In genomic region chr19:8161135-8161646, GRCh38 we compare ENCODE assay signal across 9 cellular contexts. TPM values are rescaled to one million over a fixed set of nuclear protein-coding genes. Genes with fewer than 3 reads are reported as not detected.
DNase-seq lines count a peak whose midpoint lies in the region; ATAC-seq and TF ChIP-seq lines count a peak whose summit lies in the region.
"Had no signal": no experiment of that assay in that cellular context is flagged by ENCODE, and none has a peak within 500 bp of the region (broad histone marks: within the 10 kb centered on the region; RNA-seq: fewer than 3 reads in every experiment).

No MANE protein-coding gene starts in this region.

- ATAC-seq in HG03565 (IDR thresholded peaks at IDR 0.05; ENCODE audit: unreplicated experiment) (peak; percentile 56), right lobe of liver (peak; percentile 40 to 79 (median 66))

- H4K20me1 ChIP-seq in hepatocyte (ENCODE audit: insufficient read depth, poor library complexity, severe bottlenecking) = no peaks in the 10 kb centered on the region

- no peaks in the 10 kb centered on the region for H3K9me3 Mint-ChIP-seq in activated T-helper 1 cell treated with anti-CD3 and anti-CD28 coated beads, Interleukin-12 subunit alpha, Interleukin-12 subunit beta, Interleukin-2, Interleukin-4 antibody, amounts not matched to agents 30 ng/mL and 10 ng/mL and 1 ng/mL, durations not matched to agents 14 hours and 24 hours and 36 hours

- H3K4me1 Mint-ChIP-seq in activated T-helper 1 cell treated with anti-CD3 and anti-CD28 coated beads, Interleukin-12 subunit alpha, Interleukin-12 subunit beta, Interleukin-2, Interleukin-4 antibody, amounts not matched to agents 30 ng/mL and 10 ng/mL and 1 ng/mL, durations not matched to agents 14 hours and 24 hours and 36 hours (ENCODE audit: low read depth) = peaks cover 15% of the 10 kb centered on the region

- H2AFZ ChIP-seq in hepatocyte = no peak overlapping the region

- TF ChIP-seq CTCF in right lobe of liver (IDR thresholded peaks at IDR 0.05) (no peak), hepatocyte (IDR thresholded peaks at IDR 0.05; ENCODE audit: poor library complexity) (no peak), sigmoid colon (IDR thresholded peaks at IDR 0.05) (no peak)

- no peaks in the 10 kb centered on the region for H3K79me2 ChIP-seq in hepatocyte

- H3K27ac ChIP-seq in right lobe of liver = no peak overlapping the region
- no peak overlapping the region for H3K27ac ChIP-seq in hepatocyte
- no peak overlapping the region for H3K27ac ChIP-seq in sigmoid colon

- intact Hi-C loops in right lobe of liver (cut with DNase I) (no loop called here), sigmoid colon (cut with DNase I) (no loop called here)
- intact Hi-C loops in activated T-helper 1 cell treated with anti-CD3 and anti-CD28 coated beads, Interleukin-12 subunit alpha, Interleukin-12 subunit beta, Interleukin-2, Interleukin-4 antibody, amounts not matched to agents 30 ng/mL and 10 ng/mL and 1 ng/mL, durations not matched to agents 14 hours and 24 hours and 36 hours (cut with micrococcal nuclease) = no loop called here

- H3K36me3 ChIP-seq in right lobe of liver = no peaks in the 10 kb centered on the region
- no peaks in the 10 kb centered on the region for H3K36me3 ChIP-seq in hepatocyte (replicated peaks; ENCODE audit: insufficient read depth, low read depth)
- H3K36me3 ChIP-seq in sigmoid colon = no peaks in the 10 kb centered on the region

- TF ChIP-seq POLR2A in Raji (IDR thresholded peaks at IDR 0.05; ENCODE audit: insufficient read depth, low read depth, low read length) = peak; percentile 79
- no peak for TF ChIP-seq POLR2A in right lobe of liver (IDR thresholded peaks at IDR 0.05)
- TF ChIP-seq POLR2A in sigmoid colon (IDR thresholded peaks at IDR 0.05) = no peak

- H3K4me3 Mint-ChIP-seq in activated T-helper 1 cell treated with anti-CD3 and anti-CD28 coated beads, Interleukin-12 subunit alpha, Interleukin-12 subunit beta, Interleukin-2, Interleukin-4 antibody, amounts not matched to agents 30 ng/mL and 10 ng/mL and 1 ng/mL, durations not matched to agents 14 hours and 24 hours and 36 hours = no peak overlapping the region

- H3K27me3 Mint-ChIP-seq in activated T-helper 1 cell treated with anti-CD3 and anti-CD28 coated beads, Interleukin-12 subunit alpha, Interleukin-12 subunit beta, Interleukin-2, Interleukin-4 antibody, amounts not matched to agents 30 ng/mL and 10 ng/mL and 1 ng/mL, durations not matched to agents 14 hours and 24 hours and 36 hours (ENCODE audit: insufficient read depth) = peaks cover 9% of the 10 kb centered on the region

- H3K4me3 ChIP-seq in right lobe of liver (no peak overlapping the region), hepatocyte (no peak overlapping the region), sigmoid colon (no peak overlapping the region)

- TF ChIP-seq EP300 in sigmoid colon (IDR thresholded peaks at IDR 0.05) = no peak

- no peaks in the 10 kb centered on the region for H3K27me3 ChIP-seq in right lobe of liver
- no peaks in the 10 kb centered on the region for H3K27me3 ChIP-seq in hepatocyte
- H3K27me3 ChIP-seq in sigmoid colon = no peaks in the 10 kb centered on the region

- WGBS in right lobe of liver (ENCODE audit: insufficient coverage, low coverage, low lambda C conversion rate, missing lambda C conversion rate) = 70% methylated on average over 7 of the region's 12 CpGs
- WGBS in hepatocyte (ENCODE audit: low lambda C conversion rate, missing lambda C conversion rate) = 74% methylated on average over 12 of the region's 12 CpGs
- 54 to 66% methylated on average over 12 of the region's 12 CpGs for WGBS in sigmoid colon, 2 donors

- peak; percentile 68 for DNase-seq in DMS 273 (lab: John Stamatoyannopoulos, UW; ENCODE audit: unreplicated experiment)
- no peak for DNase-seq in DMS 273 treated with DMSO at 0.1 percent for 48 hours (lab: John Stamatoyannopoulos, UW)
- DNase-seq in right lobe of liver = peak in 1 of 3 donors; percentile 27
- no peak for DNase-seq in activated T-helper 1 cell treated with anti-CD3 and anti-CD28 coated beads, Interleukin-12 subunit alpha, Interleukin-12 subunit beta, Interleukin-2, Interleukin-4 antibody, amounts not matched to agents 30 ng/mL and 10 ng/mL and 1 ng/mL, durations not matched to agents 14 hours and 24 hours and 36 hours (ENCODE audit: low spot score)
- no peak for DNase-seq in hepatocyte (ENCODE audit: low spot score)
- DNase-seq in sigmoid colon = no peak
- DNase-seq: 8988T had no signal

- H3K9me3 ChIP-seq in right lobe of liver (no peaks in the 10 kb centered on the region), hepatocyte (ENCODE audit: low read depth) (no peaks in the 10 kb centered on the region), sigmoid colon (no peaks in the 10 kb centered on the region)

- no peaks in the 10 kb centered on the region for H3K9me2 ChIP-seq in hepatocyte (replicated peaks; ENCODE audit: insufficient read depth)

- no peak overlapping the region for H3K4me2 ChIP-seq in hepatocyte

- H3K27ac Mint-ChIP-seq in activated T-helper 1 cell treated with anti-CD3 and anti-CD28 coated beads, Interleukin-12 subunit alpha, Interleukin-12 subunit beta, Interleukin-2, Interleukin-4 antibody, amounts not matched to agents 30 ng/mL and 10 ng/mL and 1 ng/mL, durations not matched to agents 14 hours and 24 hours and 36 hours = no peak overlapping the region

- peaks cover 0 to 3% (median 0%) of the 10 kb centered on the region in 4 donors for H3K4me1 ChIP-seq in right lobe of liver
- H3K4me1 ChIP-seq in hepatocyte (ENCODE audit: insufficient read depth) = no peaks in the 10 kb centered on the region
- peaks cover 0 to 11% (median 6%) of the 10 kb centered on the region in 4 donors for H3K4me1 ChIP-seq in sigmoid colon

- no peaks in the 10 kb centered on the region for H3K36me3 Mint-ChIP-seq in activated T-helper 1 cell treated with anti-CD3 and anti-CD28 coated beads, Interleukin-12 subunit alpha, Interleukin-12 subunit beta, Interleukin-2, Interleukin-4 antibody, amounts not matched to agents 30 ng/mL and 10 ng/mL and 1 ng/mL, durations not matched to agents 14 hours and 24 hours and 36 hours (ENCODE audit: low read depth)

RNA-seq across cellular contexts. Expression of gene FBN3, which starts 11.8 kb away (rescaled TPM):
- under 1 TPM in 2 of 6 experiments, not detected in 4; 0.11 to 0.37 TPM for total RNA-seq in right lobe of liver
- total RNA-seq in activated T-helper 1 cell treated with anti-CD3 and anti-CD28 coated beads, Interleukin-12 subunit alpha, Interleukin-12 subunit beta, Interleukin-2, Interleukin-4 antibody, amounts not matched to agents 30 ng/mL and 10 ng/mL and 1 ng/mL, durations not matched to agents 14 hours and 24 hours and 36 hours = not detected in 2 replicates
- 9.4 and 11.5 TPM in 2 replicates for total RNA-seq in hepatocyte
- 6.4 and 7.5 TPM in 2 replicates for polyA plus RNA-seq in hepatocyte
- not detected for total RNA-seq in sigmoid colon
- polyA plus RNA-seq in sigmoid colon = under 1 TPM in 1 of 3 donors, not detected in 2; 0.06 TPM

RNA-seq across cellular contexts. Expression of gene CERS4, which starts 48.0 kb away (rescaled TPM):
- total RNA-seq in right lobe of liver (10 to 100 TPM; 38.6 to 75.4 (median 58.3) TPM), hepatocyte (79.6 and 82.6 TPM in 2 replicates), sigmoid colon (10 to 100 TPM; 24.1 to 40.0 (median 30.2) TPM)
- total RNA-seq in activated T-helper 1 cell treated with anti-CD3 and anti-CD28 coated beads, Interleukin-12 subunit alpha, Interleukin-12 subunit beta, Interleukin-2, Interleukin-4 antibody, amounts not matched to agents 30 ng/mL and 10 ng/mL and 1 ng/mL, durations not matched to agents 14 hours and 24 hours and 36 hours = 26.4 and 29.7 TPM in 2 replicates
- polyA plus RNA-seq in hepatocyte (69.2 and 86.0 TPM in 2 replicates), sigmoid colon (10 to 100 TPM in 2 of 3 donors, 1 to 10 TPM in 1; 1.4 to 18.6 (median 11.4) TPM)
